ENCODE assay signal across 1 cellular context in the genomic region with DNA sequence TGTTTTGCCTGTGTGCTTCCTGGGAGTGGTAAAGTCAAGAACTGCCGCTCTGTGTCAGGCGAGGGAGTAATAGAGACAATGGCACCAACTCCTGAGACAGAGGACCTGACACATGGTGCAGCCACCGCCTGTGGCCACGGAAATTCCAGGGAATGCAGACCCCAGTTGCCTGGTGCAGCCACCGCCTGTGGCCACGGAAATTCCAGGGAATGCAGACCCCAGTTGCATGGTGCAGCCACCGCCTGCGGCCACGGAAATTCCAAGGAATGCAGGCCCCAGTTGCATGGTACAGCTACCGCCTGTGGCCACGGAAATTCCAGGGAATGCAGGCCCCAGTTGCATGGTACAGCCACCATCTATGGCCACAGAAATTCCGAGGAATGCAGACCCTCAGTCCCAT.
TF ChIP-seq lines count a peak whose summit lies in the region.

No MANE protein-coding gene starts in this region.

TF ChIP-seq in GM23338, 12 proteins besides CTCF, POLR2A, EP300 and RAD21 (continued from another document):
- TF ChIP-seq, protein P1, sequence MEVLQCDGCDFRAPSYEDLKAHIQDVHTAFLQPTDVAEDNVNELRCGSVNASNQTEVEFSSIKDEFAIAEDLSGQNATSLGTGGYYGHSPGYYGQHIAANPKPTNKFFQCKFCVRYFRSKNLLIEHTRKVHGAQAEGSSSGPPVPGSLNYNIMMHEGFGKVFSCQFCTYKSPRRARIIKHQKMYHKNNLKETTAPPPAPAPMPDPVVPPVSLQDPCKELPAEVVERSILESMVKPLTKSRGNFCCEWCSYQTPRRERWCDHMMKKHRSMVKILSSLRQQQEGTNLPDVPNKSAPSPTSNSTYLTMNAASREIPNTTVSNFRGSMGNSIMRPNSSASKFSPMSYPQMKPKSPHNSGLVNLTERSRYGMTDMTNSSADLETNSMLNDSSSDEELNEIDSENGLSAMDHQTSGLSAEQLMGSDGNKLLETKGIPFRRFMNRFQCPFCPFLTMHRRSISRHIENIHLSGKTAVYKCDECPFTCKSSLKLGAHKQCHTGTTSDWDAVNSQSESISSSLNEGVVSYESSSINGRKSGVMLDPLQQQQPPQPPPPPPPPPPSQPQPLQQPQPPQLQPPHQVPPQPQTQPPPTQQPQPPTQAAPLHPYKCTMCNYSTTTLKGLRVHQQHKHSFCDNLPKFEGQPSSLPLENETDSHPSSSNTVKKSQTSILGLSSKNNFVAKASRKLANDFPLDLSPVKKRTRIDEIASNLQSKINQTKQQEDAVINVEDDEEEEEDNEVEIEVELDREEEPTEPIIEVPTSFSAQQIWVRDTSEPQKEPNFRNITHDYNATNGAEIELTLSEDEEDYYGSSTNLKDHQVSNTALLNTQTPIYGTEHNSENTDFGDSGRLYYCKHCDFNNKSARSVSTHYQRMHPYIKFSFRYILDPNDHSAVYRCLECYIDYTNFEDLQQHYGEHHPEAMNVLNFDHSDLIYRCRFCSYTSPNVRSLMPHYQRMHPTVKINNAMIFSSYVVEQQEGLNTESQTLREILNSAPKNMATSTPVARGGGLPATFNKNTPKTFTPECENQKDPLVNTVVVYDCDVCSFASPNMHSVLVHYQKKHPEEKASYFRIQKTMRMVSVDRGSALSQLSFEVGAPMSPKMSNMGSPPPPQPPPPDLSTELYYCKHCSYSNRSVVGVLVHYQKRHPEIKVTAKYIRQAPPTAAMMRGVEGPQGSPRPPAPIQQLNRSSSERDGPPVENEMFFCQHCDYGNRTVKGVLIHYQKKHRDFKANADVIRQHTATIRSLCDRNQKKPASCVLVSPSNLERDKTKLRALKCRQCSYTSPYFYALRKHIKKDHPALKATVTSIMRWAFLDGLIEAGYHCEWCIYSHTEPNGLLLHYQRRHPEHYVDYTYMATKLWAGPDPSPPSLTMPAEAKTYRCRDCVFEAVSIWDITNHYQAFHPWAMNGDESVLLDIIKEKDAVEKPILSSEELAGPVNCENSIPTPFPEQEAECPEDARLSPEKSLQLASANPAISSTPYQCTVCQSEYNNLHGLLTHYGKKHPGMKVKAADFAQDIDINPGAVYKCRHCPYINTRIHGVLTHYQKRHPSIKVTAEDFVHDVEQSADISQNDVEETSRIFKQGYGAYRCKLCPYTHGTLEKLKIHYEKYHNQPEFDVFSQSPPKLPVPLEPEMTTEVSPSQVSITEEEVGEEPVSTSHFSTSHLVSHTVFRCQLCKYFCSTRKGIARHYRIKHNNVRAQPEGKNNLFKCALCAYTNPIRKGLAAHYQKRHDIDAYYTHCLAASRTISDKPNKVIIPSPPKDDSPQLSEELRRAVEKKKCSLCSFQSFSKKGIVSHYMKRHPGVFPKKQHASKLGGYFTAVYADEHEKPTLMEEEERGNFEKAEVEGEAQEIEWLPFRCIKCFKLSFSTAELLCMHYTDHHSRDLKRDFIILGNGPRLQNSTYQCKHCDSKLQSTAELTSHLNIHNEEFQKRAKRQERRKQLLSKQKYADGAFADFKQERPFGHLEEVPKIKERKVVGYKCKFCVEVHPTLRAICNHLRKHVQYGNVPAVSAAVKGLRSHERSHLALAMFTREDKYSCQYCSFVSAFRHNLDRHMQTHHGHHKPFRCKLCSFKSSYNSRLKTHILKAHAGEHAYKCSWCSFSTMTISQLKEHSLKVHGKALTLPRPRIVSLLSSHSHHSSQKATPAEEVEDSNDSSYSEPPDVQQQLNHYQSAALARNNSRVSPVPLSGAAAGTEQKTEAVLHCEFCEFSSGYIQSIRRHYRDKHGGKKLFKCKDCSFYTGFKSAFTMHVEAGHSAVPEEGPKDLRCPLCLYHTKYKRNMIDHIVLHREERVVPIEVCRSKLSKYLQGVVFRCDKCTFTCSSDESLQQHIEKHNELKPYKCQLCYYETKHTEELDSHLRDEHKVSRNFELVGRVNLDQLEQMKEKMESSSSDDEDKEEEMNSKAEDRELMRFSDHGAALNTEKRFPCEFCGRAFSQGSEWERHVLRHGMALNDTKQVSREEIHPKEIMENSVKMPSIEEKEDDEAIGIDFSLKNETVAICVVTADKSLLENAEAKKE (CRISPR knock-in tag; IDR thresholded peaks at IDR 0.05), result no peak
- TF ChIP-seq CREB1 (CRISPR knock-in tag; IDR thresholded peaks at IDR 0.05; ENCODE audit: low read depth) (no peak), ZNF114 (CRISPR knock-in tag; IDR thresholded peaks at IDR 0.05) (no peak), POLR2AphosphoS5 (IDR thresholded peaks at IDR 0.05; ENCODE audit: low read depth) (no peak)
- TF ChIP-seq, protein P2, sequence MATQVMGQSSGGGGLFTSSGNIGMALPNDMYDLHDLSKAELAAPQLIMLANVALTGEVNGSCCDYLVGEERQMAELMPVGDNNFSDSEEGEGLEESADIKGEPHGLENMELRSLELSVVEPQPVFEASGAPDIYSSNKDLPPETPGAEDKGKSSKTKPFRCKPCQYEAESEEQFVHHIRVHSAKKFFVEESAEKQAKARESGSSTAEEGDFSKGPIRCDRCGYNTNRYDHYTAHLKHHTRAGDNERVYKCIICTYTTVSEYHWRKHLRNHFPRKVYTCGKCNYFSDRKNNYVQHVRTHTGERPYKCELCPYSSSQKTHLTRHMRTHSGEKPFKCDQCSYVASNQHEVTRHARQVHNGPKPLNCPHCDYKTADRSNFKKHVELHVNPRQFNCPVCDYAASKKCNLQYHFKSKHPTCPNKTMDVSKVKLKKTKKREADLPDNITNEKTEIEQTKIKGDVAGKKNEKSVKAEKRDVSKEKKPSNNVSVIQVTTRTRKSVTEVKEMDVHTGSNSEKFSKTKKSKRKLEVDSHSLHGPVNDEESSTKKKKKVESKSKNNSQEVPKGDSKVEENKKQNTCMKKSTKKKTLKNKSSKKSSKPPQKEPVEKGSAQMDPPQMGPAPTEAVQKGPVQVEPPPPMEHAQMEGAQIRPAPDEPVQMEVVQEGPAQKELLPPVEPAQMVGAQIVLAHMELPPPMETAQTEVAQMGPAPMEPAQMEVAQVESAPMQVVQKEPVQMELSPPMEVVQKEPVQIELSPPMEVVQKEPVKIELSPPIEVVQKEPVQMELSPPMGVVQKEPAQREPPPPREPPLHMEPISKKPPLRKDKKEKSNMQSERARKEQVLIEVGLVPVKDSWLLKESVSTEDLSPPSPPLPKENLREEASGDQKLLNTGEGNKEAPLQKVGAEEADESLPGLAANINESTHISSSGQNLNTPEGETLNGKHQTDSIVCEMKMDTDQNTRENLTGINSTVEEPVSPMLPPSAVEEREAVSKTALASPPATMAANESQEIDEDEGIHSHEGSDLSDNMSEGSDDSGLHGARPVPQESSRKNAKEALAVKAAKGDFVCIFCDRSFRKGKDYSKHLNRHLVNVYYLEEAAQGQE (IDR thresholded peaks at IDR 0.05; ENCODE audit: unreplicated experiment), result no peak
